In genomic region chr5:173667702-173668101, GRCh38 we compare ENCODE assay signal across 17 cellular contexts. TPM values are rescaled to one million over a fixed set of nuclear protein-coding genes. Genes with fewer than 3 reads are reported as not detected.
DNase-seq lines count a peak whose midpoint lies in the region; ATAC-seq and TF ChIP-seq lines count a peak whose summit lies in the region.
"Had no signal": no experiment of that assay in that cellular context is flagged by ENCODE, and none has a peak within 500 bp of the region (broad histone marks: within the 10 kb centered on the region; RNA-seq: fewer than 3 reads in every experiment).

No MANE protein-coding gene starts in this region.

- no peak overlapping the region for H3K4me3 Mint-ChIP-seq in H9
- H3K4me3 Mint-ChIP-seq in brain: no peak overlapping the region
- H3K4me3 Mint-ChIP-seq: CD14-positive monocyte; CD4-positive, alpha-beta memory T cell; GM23338 had no signal

- no peak overlapping the region for H3K18ac ChIP-seq in H9 (ENCODE audit: insufficient read length, low read depth, low read length)

- H3K79me2 ChIP-seq in H9 (ENCODE audit: insufficient read depth, low read length) (no peaks in the 10 kb centered on the region), parathyroid adenoma (no peaks in the 10 kb centered on the region)

- no peak overlapping the region for H3K4ac ChIP-seq in H9 (ENCODE audit: low read depth, low read length)

- no peak overlapping the region for H3T11ph ChIP-seq in H9 (ENCODE audit: low read length)

- WGBS in H9 (ENCODE audit: extremely low coverage, insufficient read length, low lambda C conversion rate): no CpG with 5 or more reads among the region's 7 CpGs
- 84% methylated on average over 7 of the region's 7 CpGs; no CpG with 5 or more reads in 1 of the 2 donors for whole genome bisulfite sequencing in transverse colon (ENCODE audit: low coverage in 1 of 2), 2 donors

- H3K27me3 ChIP-seq in H9 (ENCODE audit: insufficient read depth, low read length) (no peaks in the 10 kb centered on the region), parathyroid adenoma (ENCODE audit: control insufficient read depth, insufficient read depth, low read length) (no peaks in the 10 kb centered on the region), foreskin keratinocyte (peaks cover 13% of the 10 kb centered on the region), transverse colon (no peaks in the 10 kb centered on the region)
- H3K27me3 ChIP-seq: BLaER1 had no signal

- H3K9ac ChIP-seq in H9 (ENCODE audit: extremely low read depth, insufficient read length, low read length): no peak overlapping the region
- no peak overlapping the region for H3K9ac ChIP-seq in parathyroid adenoma
- H3K9ac ChIP-seq: BLaER1 had no signal

- no peak for TF ChIP-seq CTCF in H9 (conservative IDR thresholded peaks at IDR 0.05)
- TF ChIP-seq CTCF in brain (conservative IDR thresholded peaks at IDR 0.05): no peak
- TF ChIP-seq CTCF in parathyroid adenoma (IDR thresholded peaks at IDR 0.05): no peak
- TF ChIP-seq CTCF in foreskin keratinocyte (conservative IDR thresholded peaks at IDR 0.05): no peak
- no peak for TF ChIP-seq CTCF in transverse colon (IDR thresholded peaks at IDR 0.05)
- no peak for TF ChIP-seq CTCF in GM10248 (IDR thresholded peaks at IDR 0.05; ENCODE audit: control extremely low read depth, extremely low read depth, low read depth, missing control alignments)

- no peak overlapping the region for H2BK15ac ChIP-seq in H9 (ENCODE audit: low read depth, low read length)

- H3K9me3 ChIP-seq in H9 (ENCODE audit: control insufficient read depth, low read depth, low read length) (no peaks in the 10 kb centered on the region), parathyroid adenoma (ENCODE audit: control insufficient read depth, low read length) (no peaks in the 10 kb centered on the region), transverse colon (no peaks in the 10 kb centered on the region)

- no peak overlapping the region for H4K5ac ChIP-seq in H9 (ENCODE audit: insufficient read length, low read depth, low read length)

- POLR2A ChIA-PET in GM10248 (lab: Yijun Ruan, JAX): interaction anchor here (0.6 kb wide), 1 partner anchor 246 kb away, joined by 4 read pairs; no protein-coding TSS in a partner anchor

- no peak for TF ChIP-seq POLR2A in transverse colon (IDR thresholded peaks at IDR 0.05)

- H3K23ac ChIP-seq in H9 (ENCODE audit: insufficient read length, low read depth, low read length): no peak overlapping the region

- peaks cover 30 to 41% (median 36%) of the 10 kb centered on the region in 3 experiments for H3K36me3 Mint-ChIP-seq in H9 (ENCODE audit: insufficient read depth in 1 of 3, low read depth in 3 of 3)
- H3K36me3 Mint-ChIP-seq in brain: no peaks in the 10 kb centered on the region
- H3K36me3 Mint-ChIP-seq: CD4-positive, alpha-beta memory T cell had no signal

- H2BK120ac ChIP-seq in H9 (ENCODE audit: low read depth, low read length, poor library complexity, severe bottlenecking): no peak overlapping the region

- no peak overlapping the region for H2BK12ac ChIP-seq in H9 (ENCODE audit: insufficient read length, low read depth, low read length)

- ATAC-seq in left lobe of liver: no peak
- no peak for ATAC-seq in foreskin keratinocyte
- ATAC-seq: GM23338 had no signal

- H4K91ac ChIP-seq in H9 (ENCODE audit: insufficient read length, low read depth, low read length): no peak overlapping the region

- H3K4me1 ChIP-seq in H9 (ENCODE audit: insufficient read depth, low read length) (peaks cover 8% of the 10 kb centered on the region; the same call in 1 of the 2 replicates), parathyroid adenoma (peaks cover 67% of the 10 kb centered on the region), foreskin keratinocyte (no peaks in the 10 kb centered on the region), transverse colon (no peaks in the 10 kb centered on the region)

- no peak for DNase-seq in H9
- peak; percentile 12 for DNase-seq in left lobe of liver (ENCODE audit: low spot score)
- DNase-seq in foreskin keratinocyte: no peak
- DNase-seq in cerebellar nuclear complex (lab: John Stamatoyannopoulos, UW): no peak
- no peak for DNase-seq in transverse colon
- DNase-seq in GM10248 (ENCODE audit: extremely low spot score): no peak
- DNase-seq: 8988T; CD4-positive, alpha-beta memory T cell; DMS153; DMS79; GDM1; H7 had no signal

- no peak overlapping the region for H3K14ac ChIP-seq in H9 (ENCODE audit: insufficient read depth, low read length)

- H3K23me2 ChIP-seq in H9 (ENCODE audit: insufficient read length, low read depth, low read length, poor library complexity, severe bottlenecking): no peaks in the 10 kb centered on the region

- no peak overlapping the region for H3K56ac ChIP-seq in H9 (ENCODE audit: insufficient read length, low read depth, low read length)

- H3K4me3 ChIP-seq in parathyroid adenoma (ENCODE audit: low read depth, low read length): no peak overlapping the region
- H3K4me3 ChIP-seq in transverse colon: no peak overlapping the region
- H3K4me3 ChIP-seq: BLaER1, GM23338 had no signal

- H2BK5ac ChIP-seq in H9 (ENCODE audit: insufficient read length, low read length): no peak overlapping the region

- CTCF ChIA-PET in GM10248 (lab: Yijun Ruan, JAX): interaction anchor here (1.1 to 1.7 kb wide), 5 partner anchors 8 to 66 kb away, joined by 3 to 5 read pairs (median 3); no protein-coding TSS in a partner anchor

- no peak for TF ChIP-seq EP300 in transverse colon (IDR thresholded peaks at IDR 0.05; ENCODE audit: low read depth)

- intact Hi-C loops in transverse colon (cut with DNase I; ENCODE audit: low total_unique reads): no loop called here

- no peak overlapping the region for H2AFZ ChIP-seq in H9 (ENCODE audit: low read length)
- peak overlapping the region; percentile 61 for H2AFZ ChIP-seq in parathyroid adenoma
- H2AFZ ChIP-seq: GM23338 had no signal

- no peak overlapping the region for H3K27ac ChIP-seq in H9 (ENCODE audit: insufficient read length, low read depth, low read length)
- peak overlapping the region; percentile 99 for H3K27ac ChIP-seq in parathyroid adenoma
- no peak overlapping the region for H3K27ac ChIP-seq in foreskin keratinocyte
- H3K27ac ChIP-seq in transverse colon: no peak overlapping the region
- H3K27ac ChIP-seq: BLaER1 had no signal

- H3K79me1 ChIP-seq in H9 (ENCODE audit: insufficient read depth, low read depth, low read length, poor library complexity, severe bottlenecking): no peaks in the 10 kb centered on the region

- H3K36me3 ChIP-seq in parathyroid adenoma (ENCODE audit: control insufficient read depth, insufficient read depth, low read length): no peaks in the 10 kb centered on the region
- no peaks in the 10 kb centered on the region for H3K36me3 ChIP-seq in transverse colon
- H3K36me3 ChIP-seq: BLaER1 had no signal

- peaks cover 44 to 46% of the 10 kb centered on the region in 2 experiments for H3K4me1 Mint-ChIP-seq in H9
- H3K4me1 Mint-ChIP-seq in brain: peaks cover 65% of the 10 kb centered on the region
- H3K4me1 Mint-ChIP-seq: CD4-positive, alpha-beta memory T cell had no signal

- peaks cover 39 to 44% of the 10 kb centered on the region in 2 experiments for H3K9me3 Mint-ChIP-seq in H9
- peaks cover 4 to 20% (median 13%) of the 10 kb centered on the region in 5 experiments for H3K9me3 Mint-ChIP-seq in brain

- H3K4me2 ChIP-seq in H9 (ENCODE audit: insufficient read depth, insufficient read length, low read length) (no peak overlapping the region), parathyroid adenoma (ENCODE audit: low read length) (no peak overlapping the region)
- H3K4me2 ChIP-seq: BLaER1, GM23338 had no signal

- no peak overlapping the region for H4K8ac ChIP-seq in H9 (replicated peaks; ENCODE audit: insufficient read length, low read depth, low read length)

- peak overlapping the region in 2 of 3 experiments; percentile 52 to 80; a peak in 2 of 7 replicates for H3K27ac Mint-ChIP-seq in H9
- peak overlapping the region in 4 of 5 experiments; percentile 4 to 95 (median 82) for H3K27ac Mint-ChIP-seq in brain
- H3K27ac Mint-ChIP-seq: CD4-positive, alpha-beta memory T cell had no signal

- no peak overlapping the region for H2AK5ac ChIP-seq in H9 (ENCODE audit: insufficient read length, low read length)

- no peak overlapping the region for H2BK20ac ChIP-seq in H9 (ENCODE audit: low read depth, low read length, poor library complexity, severe bottlenecking)

- peaks cover 8% of the 10 kb centered on the region for H3K27me3 Mint-ChIP-seq in H9 (ENCODE audit: low read depth)
- H3K27me3 Mint-ChIP-seq in brain: peaks cover 3% of the 10 kb centered on the region

- in situ Hi-C loops in transverse colon (cut with MboI; ENCODE audit: low pct_ligation_motif_present in 1 of 4, low pct_unique_long_range_greater_than_20kb in 1 of 4, low sequenced_read_pairs in 3 of 4): no loop called here

- H4K20me1 ChIP-seq in H9 (ENCODE audit: control insufficient read depth, insufficient read depth, insufficient read length): no peaks in the 10 kb centered on the region
- H4K20me1 ChIP-seq: BLaER1 had no signal

RNA-seq across cellular contexts. Expression of gene BOD1, which starts 51.3 kb away (rescaled TPM):
- total RNA-seq in H9 (2021) (120 and 121 TPM in 2 replicates), left lobe of liver (12.1 TPM), foreskin keratinocyte (58.5 and 67.2 TPM in 2 replicates), transverse colon (10 to 100 TPM in 3 of 4 donors, 1 to 10 TPM in 1; 5.6 to 38.6 (median 26.7) TPM)
- polyA plus RNA-seq in brain (ENCODE audit: insufficient read depth, low read depth, low replicate concordance) (60.0 TPM), foreskin keratinocyte (51.8 and 61.2 TPM in 2 replicates)
